ENCODE assay signal across 29 cellular contexts in genomic region chr12:66262737-66263136, GRCh38.
"Had no signal": no experiment of that assay in that cellular context is flagged by ENCODE, and none has a peak within 500 bp of the region (broad histone marks: within the 10 kb centered on the region; RNA-seq: fewer than 3 reads in every experiment).

No MANE protein-coding gene starts in this region.

- H3K9me3 Mint-ChIP-seq: immature natural killer cell; naive thymus-derived CD8-positive, alpha-beta T cell; nephron; neural crest cell; stimulated activated naive B cell treated with anti-CD40 and anti-IgM and Interleukin-4, amounts not matched to agents 10 μg/mL and 1 μg/mL and 100 μg/mL, for 72 hours had no signal

- ATAC-seq: left colon; left lung; lower lobe of right lung; naive thymus-derived CD8-positive, alpha-beta T cell; pancreas; right cardiac atrium; stimulated activated naive B cell treated with anti-CD40 and anti-IgM and Interleukin-4, amounts not matched to agents 10 μg/mL and 1 μg/mL and 100 μg/mL, for 72 hours; stimulated activated naive CD8-positive, alpha-beta T cell treated with anti-CD3 and anti-CD28 coated beads, Interleukin-15, Interleukin-2, amounts not matched to agents 100 U/mL and 50 U/mL, for 24 hours had no signal

- H3K36me3 Mint-ChIP-seq: immature natural killer cell; naive thymus-derived CD8-positive, alpha-beta T cell; stimulated activated naive B cell treated with anti-CD40 and anti-IgM and Interleukin-4, amounts not matched to agents 10 μg/mL and 1 μg/mL and 100 μg/mL, for 72 hours had no signal

- H3K4me3 ChIP-seq: left lung, lower lobe of right lung, pancreas, prostate gland, sigmoid colon, smooth muscle cell, stomach, testis, thyroid gland, transverse colon, upper lobe of left lung, vagina had no signal

- H3K36me3 ChIP-seq: left lung, lower lobe of right lung, pancreas, prostate gland, sigmoid colon, stomach, thyroid gland, transverse colon, upper lobe of left lung, vagina had no signal

- H3K4me1 Mint-ChIP-seq: immature natural killer cell; nephron; stimulated activated naive B cell treated with anti-CD40 and anti-IgM and Interleukin-4, amounts not matched to agents 10 μg/mL and 1 μg/mL and 100 μg/mL, for 72 hours had no signal

- H3K4me1 ChIP-seq: lower lobe of right lung, pancreas, prostate gland, sigmoid colon, stomach, testis, thyroid gland, transverse colon, upper lobe of left lung, vagina had no signal

- H3K9me3 ChIP-seq: left lung, lower lobe of right lung, pancreas, prostate gland, sigmoid colon, stomach, testis, thyroid gland, transverse colon, upper lobe of left lung, vagina had no signal

- DNase-seq: hypothalamus; immature natural killer cell; kidney; left colon; left lung; lower lobe of right lung; mammary epithelial cell; mesenchymal stem cell; naive thymus-derived CD8-positive, alpha-beta T cell; nucleus accumbens; pancreas; posterior cingulate gyrus; retina; right cardiac atrium; sigmoid colon; stimulated activated CD4-positive, alpha-beta T cell treated with anti-CD3 and anti-CD28 coated beads, Interleukin-1b, Interleukin-23, amount 100 ng/mL, for 48 hours; stimulated activated CD4-positive, alpha-beta T cell treated with anti-CD3 and anti-CD28 coated beads, Interleukin-2, amount 100 ng/mL, for 48 hours; stimulated activated naive B cell treated with anti-CD40 and anti-IgM and Interleukin-4, amounts not matched to agents 10 μg/mL and 1 μg/mL and 100 μg/mL, for 72 hours; stimulated activated naive CD8-positive, alpha-beta T cell treated with anti-CD3 and anti-CD28 coated beads, Interleukin-15, Interleukin-2, amounts not matched to agents 100 U/mL and 50 U/mL, for 24 hours; stomach; testis; thyroid gland; transverse colon; upper lobe of left lung had no signal

- H3K4me3 Mint-ChIP-seq: immature natural killer cell; naive thymus-derived CD8-positive, alpha-beta T cell; nephron; neural crest cell; stimulated activated naive B cell treated with anti-CD40 and anti-IgM and Interleukin-4, amounts not matched to agents 10 μg/mL and 1 μg/mL and 100 μg/mL, for 72 hours had no signal

- H3K27ac Mint-ChIP-seq: immature natural killer cell; nephron; stimulated activated naive B cell treated with anti-CD40 and anti-IgM and Interleukin-4, amounts not matched to agents 10 μg/mL and 1 μg/mL and 100 μg/mL, for 72 hours had no signal

- H3K27me3 ChIP-seq: left lung, pancreas, sigmoid colon, testis, thyroid gland, transverse colon, upper lobe of left lung, vagina had no signal

- H3K27ac ChIP-seq: left lung, lower lobe of right lung, pancreas, prostate gland, sigmoid colon, stomach, testis, thyroid gland, transverse colon, upper lobe of left lung, vagina had no signal
